In genomic region chr20:42430525-42431046, GRCh38 we compare ENCODE assay signal across 23 cellular contexts.
"Had no signal": no experiment of that assay in that cellular context is flagged by ENCODE, and none has a peak within 500 bp of the region (broad histone marks: within the 10 kb centered on the region; RNA-seq: fewer than 3 reads in every experiment).

No MANE protein-coding gene starts in this region.

- H3K9ac ChIP-seq: neural progenitor cell had no signal

- H3K4me2 ChIP-seq: neural progenitor cell had no signal

- H3K4me1 ChIP-seq: lower lobe of right lung, neural progenitor cell, stomach, suprapubic skin, tibial artery, upper lobe of right lung had no signal

- H3K4me3 ChIP-seq: lower lobe of right lung, neural progenitor cell, ovary, skin epidermis, stomach, suprapubic skin, thoracic aorta, tibial artery, upper lobe of right lung had no signal

- ATAC-seq: lower lobe of right lung; naive thymus-derived CD8-positive, alpha-beta T cell; stimulated activated naive B cell treated with anti-CD40 and anti-IgM and Interleukin-4, amounts not matched to agents 10 μg/mL and 1 μg/mL and 100 μg/mL, for 72 hours; stimulated activated naive CD8-positive, alpha-beta T cell treated with anti-CD3 and anti-CD28 coated beads, Interleukin-15, Interleukin-2, amounts not matched to agents 100 U/mL and 50 U/mL, for 24 hours; upper lobe of right lung had no signal

- DNase-seq: hypothalamus; immature natural killer cell; kidney; lower lobe of right lung; mammary epithelial cell; mesenchymal stem cell; naive thymus-derived CD8-positive, alpha-beta T cell; occipital lobe; ovary; stimulated activated CD4-positive, alpha-beta T cell treated with anti-CD3 and anti-CD28 coated beads, Interleukin-12 subunit alpha, Interleukin-12 subunit beta, amount 100 ng/mL, for 4 hours; stimulated activated CD4-positive, alpha-beta T cell treated with anti-CD3 and anti-CD28 coated beads, Interleukin-15, amount 100 ng/mL, for 24 hours; stimulated activated CD4-positive, alpha-beta T cell treated with anti-CD3 and anti-CD28 coated beads, Interleukin-2, amount 100 ng/mL, for 24 hours; stimulated activated CD4-positive, alpha-beta T cell treated with anti-CD3 and anti-CD28 coated beads, Interleukin-4, amount 100 ng/mL, for 1 hour; stimulated activated naive B cell treated with anti-CD40 and anti-IgM and Interleukin-4, amounts not matched to agents 10 μg/mL and 1 μg/mL and 100 μg/mL, for 72 hours; stimulated activated naive CD8-positive, alpha-beta T cell treated with anti-CD3 and anti-CD28 coated beads, Interleukin-15, Interleukin-2, amounts not matched to agents 100 U/mL and 50 U/mL, for 24 hours; stomach; tibial artery; upper lobe of right lung had no signal

- H3K27me3 ChIP-seq: neural progenitor cell, neutrophil, ovary, stomach, suprapubic skin, tibial artery, upper lobe of right lung had no signal

- H3K27ac ChIP-seq: lower lobe of right lung, neural progenitor cell, neutrophil, ovary, skin epidermis, stomach, suprapubic skin, thoracic aorta, tibial artery, upper lobe of right lung had no signal

- H2AFZ ChIP-seq: neural progenitor cell had no signal

- H3K36me3 ChIP-seq: lower lobe of right lung, neural progenitor cell, neutrophil, ovary, stomach, suprapubic skin, thoracic aorta, tibial artery, upper lobe of right lung had no signal

- H3K9me3 ChIP-seq: lower lobe of right lung, neutrophil, ovary, stomach, suprapubic skin, thoracic aorta, tibial artery, upper lobe of right lung had no signal
